1 cellular context compared by ENCODE assay signal in the genomic region with DNA sequence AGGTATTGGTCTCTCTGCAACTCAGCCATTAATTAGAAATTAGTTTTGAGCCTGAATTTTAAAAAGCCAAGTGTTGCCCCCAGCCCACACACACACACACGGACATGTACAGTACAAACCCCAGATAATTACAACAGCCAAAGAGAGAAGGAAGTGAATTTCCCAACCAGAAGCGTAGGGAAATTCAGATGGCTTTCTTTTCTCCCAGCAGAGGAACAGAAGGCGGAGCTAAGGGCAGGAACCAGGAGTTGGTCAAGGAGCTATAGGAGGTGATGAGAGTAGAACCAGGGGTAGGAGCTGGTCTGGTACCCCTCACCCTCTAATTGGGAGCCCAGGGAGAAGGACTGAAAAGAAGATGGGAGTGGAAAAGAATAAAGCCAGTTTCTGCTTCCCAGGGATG.
TF ChIP-seq lines count a peak whose summit lies in the region.

No MANE protein-coding gene starts in this region.

TF ChIP-seq in GM23338, 12 proteins besides CTCF, POLR2A, EP300 and RAD21 (continued from another document):
- TF ChIP-seq, protein P1, sequence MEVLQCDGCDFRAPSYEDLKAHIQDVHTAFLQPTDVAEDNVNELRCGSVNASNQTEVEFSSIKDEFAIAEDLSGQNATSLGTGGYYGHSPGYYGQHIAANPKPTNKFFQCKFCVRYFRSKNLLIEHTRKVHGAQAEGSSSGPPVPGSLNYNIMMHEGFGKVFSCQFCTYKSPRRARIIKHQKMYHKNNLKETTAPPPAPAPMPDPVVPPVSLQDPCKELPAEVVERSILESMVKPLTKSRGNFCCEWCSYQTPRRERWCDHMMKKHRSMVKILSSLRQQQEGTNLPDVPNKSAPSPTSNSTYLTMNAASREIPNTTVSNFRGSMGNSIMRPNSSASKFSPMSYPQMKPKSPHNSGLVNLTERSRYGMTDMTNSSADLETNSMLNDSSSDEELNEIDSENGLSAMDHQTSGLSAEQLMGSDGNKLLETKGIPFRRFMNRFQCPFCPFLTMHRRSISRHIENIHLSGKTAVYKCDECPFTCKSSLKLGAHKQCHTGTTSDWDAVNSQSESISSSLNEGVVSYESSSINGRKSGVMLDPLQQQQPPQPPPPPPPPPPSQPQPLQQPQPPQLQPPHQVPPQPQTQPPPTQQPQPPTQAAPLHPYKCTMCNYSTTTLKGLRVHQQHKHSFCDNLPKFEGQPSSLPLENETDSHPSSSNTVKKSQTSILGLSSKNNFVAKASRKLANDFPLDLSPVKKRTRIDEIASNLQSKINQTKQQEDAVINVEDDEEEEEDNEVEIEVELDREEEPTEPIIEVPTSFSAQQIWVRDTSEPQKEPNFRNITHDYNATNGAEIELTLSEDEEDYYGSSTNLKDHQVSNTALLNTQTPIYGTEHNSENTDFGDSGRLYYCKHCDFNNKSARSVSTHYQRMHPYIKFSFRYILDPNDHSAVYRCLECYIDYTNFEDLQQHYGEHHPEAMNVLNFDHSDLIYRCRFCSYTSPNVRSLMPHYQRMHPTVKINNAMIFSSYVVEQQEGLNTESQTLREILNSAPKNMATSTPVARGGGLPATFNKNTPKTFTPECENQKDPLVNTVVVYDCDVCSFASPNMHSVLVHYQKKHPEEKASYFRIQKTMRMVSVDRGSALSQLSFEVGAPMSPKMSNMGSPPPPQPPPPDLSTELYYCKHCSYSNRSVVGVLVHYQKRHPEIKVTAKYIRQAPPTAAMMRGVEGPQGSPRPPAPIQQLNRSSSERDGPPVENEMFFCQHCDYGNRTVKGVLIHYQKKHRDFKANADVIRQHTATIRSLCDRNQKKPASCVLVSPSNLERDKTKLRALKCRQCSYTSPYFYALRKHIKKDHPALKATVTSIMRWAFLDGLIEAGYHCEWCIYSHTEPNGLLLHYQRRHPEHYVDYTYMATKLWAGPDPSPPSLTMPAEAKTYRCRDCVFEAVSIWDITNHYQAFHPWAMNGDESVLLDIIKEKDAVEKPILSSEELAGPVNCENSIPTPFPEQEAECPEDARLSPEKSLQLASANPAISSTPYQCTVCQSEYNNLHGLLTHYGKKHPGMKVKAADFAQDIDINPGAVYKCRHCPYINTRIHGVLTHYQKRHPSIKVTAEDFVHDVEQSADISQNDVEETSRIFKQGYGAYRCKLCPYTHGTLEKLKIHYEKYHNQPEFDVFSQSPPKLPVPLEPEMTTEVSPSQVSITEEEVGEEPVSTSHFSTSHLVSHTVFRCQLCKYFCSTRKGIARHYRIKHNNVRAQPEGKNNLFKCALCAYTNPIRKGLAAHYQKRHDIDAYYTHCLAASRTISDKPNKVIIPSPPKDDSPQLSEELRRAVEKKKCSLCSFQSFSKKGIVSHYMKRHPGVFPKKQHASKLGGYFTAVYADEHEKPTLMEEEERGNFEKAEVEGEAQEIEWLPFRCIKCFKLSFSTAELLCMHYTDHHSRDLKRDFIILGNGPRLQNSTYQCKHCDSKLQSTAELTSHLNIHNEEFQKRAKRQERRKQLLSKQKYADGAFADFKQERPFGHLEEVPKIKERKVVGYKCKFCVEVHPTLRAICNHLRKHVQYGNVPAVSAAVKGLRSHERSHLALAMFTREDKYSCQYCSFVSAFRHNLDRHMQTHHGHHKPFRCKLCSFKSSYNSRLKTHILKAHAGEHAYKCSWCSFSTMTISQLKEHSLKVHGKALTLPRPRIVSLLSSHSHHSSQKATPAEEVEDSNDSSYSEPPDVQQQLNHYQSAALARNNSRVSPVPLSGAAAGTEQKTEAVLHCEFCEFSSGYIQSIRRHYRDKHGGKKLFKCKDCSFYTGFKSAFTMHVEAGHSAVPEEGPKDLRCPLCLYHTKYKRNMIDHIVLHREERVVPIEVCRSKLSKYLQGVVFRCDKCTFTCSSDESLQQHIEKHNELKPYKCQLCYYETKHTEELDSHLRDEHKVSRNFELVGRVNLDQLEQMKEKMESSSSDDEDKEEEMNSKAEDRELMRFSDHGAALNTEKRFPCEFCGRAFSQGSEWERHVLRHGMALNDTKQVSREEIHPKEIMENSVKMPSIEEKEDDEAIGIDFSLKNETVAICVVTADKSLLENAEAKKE (CRISPR knock-in tag; IDR thresholded peaks at IDR 0.05), result no peak
- TF ChIP-seq EZH2phosphoT487 (IDR thresholded peaks at IDR 0.05; ENCODE audit: unreplicated experiment) (no peak), NANOG (IDR thresholded peaks at IDR 0.05; ENCODE audit: borderline replicate concordance) (no peak), JUNB (IDR thresholded peaks at IDR 0.05; ENCODE audit: unreplicated experiment) (no peak)
- TF ChIP-seq, protein P2, sequence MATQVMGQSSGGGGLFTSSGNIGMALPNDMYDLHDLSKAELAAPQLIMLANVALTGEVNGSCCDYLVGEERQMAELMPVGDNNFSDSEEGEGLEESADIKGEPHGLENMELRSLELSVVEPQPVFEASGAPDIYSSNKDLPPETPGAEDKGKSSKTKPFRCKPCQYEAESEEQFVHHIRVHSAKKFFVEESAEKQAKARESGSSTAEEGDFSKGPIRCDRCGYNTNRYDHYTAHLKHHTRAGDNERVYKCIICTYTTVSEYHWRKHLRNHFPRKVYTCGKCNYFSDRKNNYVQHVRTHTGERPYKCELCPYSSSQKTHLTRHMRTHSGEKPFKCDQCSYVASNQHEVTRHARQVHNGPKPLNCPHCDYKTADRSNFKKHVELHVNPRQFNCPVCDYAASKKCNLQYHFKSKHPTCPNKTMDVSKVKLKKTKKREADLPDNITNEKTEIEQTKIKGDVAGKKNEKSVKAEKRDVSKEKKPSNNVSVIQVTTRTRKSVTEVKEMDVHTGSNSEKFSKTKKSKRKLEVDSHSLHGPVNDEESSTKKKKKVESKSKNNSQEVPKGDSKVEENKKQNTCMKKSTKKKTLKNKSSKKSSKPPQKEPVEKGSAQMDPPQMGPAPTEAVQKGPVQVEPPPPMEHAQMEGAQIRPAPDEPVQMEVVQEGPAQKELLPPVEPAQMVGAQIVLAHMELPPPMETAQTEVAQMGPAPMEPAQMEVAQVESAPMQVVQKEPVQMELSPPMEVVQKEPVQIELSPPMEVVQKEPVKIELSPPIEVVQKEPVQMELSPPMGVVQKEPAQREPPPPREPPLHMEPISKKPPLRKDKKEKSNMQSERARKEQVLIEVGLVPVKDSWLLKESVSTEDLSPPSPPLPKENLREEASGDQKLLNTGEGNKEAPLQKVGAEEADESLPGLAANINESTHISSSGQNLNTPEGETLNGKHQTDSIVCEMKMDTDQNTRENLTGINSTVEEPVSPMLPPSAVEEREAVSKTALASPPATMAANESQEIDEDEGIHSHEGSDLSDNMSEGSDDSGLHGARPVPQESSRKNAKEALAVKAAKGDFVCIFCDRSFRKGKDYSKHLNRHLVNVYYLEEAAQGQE (IDR thresholded peaks at IDR 0.05; ENCODE audit: unreplicated experiment), result no peak
